In genomic region chr7:5429253-5429856, GRCh38 we compare ENCODE assay signal across 1 cellular context.
TF ChIP-seq lines count a peak whose summit lies in the region.

No MANE protein-coding gene starts in this region.

TF ChIP-seq in HepG2, 621 proteins besides CTCF, POLR2A, EP300 and RAD21 (continued from another document and continues in another):
- TF ChIP-seq TCF12 (IDR thresholded peaks at IDR 0.05) (no peak), TCF12 (CRISPR knock-in tag; IDR thresholded peaks at IDR 0.05) (no peak), NPAS2 (CRISPR knock-in tag; IDR thresholded peaks at IDR 0.05; ENCODE audit: borderline replicate concordance) (peak; percentile 83; the same call in 1 of the 2 replicates), MYNN (CRISPR knock-in tag; IDR thresholded peaks at IDR 0.05; ENCODE audit: low read depth) (no peak), HIVEP1 (CRISPR knock-in tag; IDR thresholded peaks at IDR 0.05) (peak; percentile 46), KLF13 (CRISPR knock-in tag; IDR thresholded peaks at IDR 0.05) (no peak), ATRX (CRISPR knock-in tag; IDR thresholded peaks at IDR 0.05; ENCODE audit: borderline replicate concordance) (no peak), ZNF317 (CRISPR knock-in tag; IDR thresholded peaks at IDR 0.05) (peak; percentile 14; the same call in 1 of the 2 replicates), ZBTB33 (CRISPR knock-in tag; IDR thresholded peaks at IDR 0.05) (0 out of 2 replicates have a peak, but pooled peaks have one; percentile 26), MTERF4 (CRISPR knock-in tag; IDR thresholded peaks at IDR 0.05) (0 out of 2 replicates have a peak, but pooled peaks have one; percentile 32), ZSCAN25 (CRISPR knock-in tag; IDR thresholded peaks at IDR 0.05) (no peak), SRF (IDR thresholded peaks at IDR 0.05; ENCODE audit: low read depth, low read length) (no peak), KLF6 (CRISPR knock-in tag; IDR thresholded peaks at IDR 0.05) (peak; percentile 28; the same call in 1 of the 2 replicates), ISX (CRISPR knock-in tag; conservative IDR thresholded peaks at IDR 0.05) (0 out of 2 replicates have a peak, but pooled peaks have one; percentile 18), SP5 (CRISPR knock-in tag; IDR thresholded peaks at IDR 0.05; ENCODE audit: borderline replicate concordance, low read depth) (peak; percentile 68; the same call in 1 of the 2 replicates), JUNB (CRISPR knock-in tag; IDR thresholded peaks at IDR 0.05; ENCODE audit: borderline replicate concordance) (peak; percentile 46; the same call in 1 of the 2 replicates), ZFP62 (CRISPR knock-in tag; IDR thresholded peaks at IDR 0.05) (no peak), NFE2 (CRISPR knock-in tag; IDR thresholded peaks at IDR 0.05) (0 out of 2 replicates have a peak, but pooled peaks have one; percentile 5), ZSCAN12 (CRISPR knock-in tag; IDR thresholded peaks at IDR 0.05) (no peak), THRA (CRISPR knock-in tag; IDR thresholded peaks at IDR 0.05; ENCODE audit: borderline replicate concordance) (no peak; the same call in 1 of the 2 replicates), HMG20B (CRISPR knock-in tag; conservative IDR thresholded peaks at IDR 0.05) (peak; percentile 75; the same call in 1 of the 2 replicates), SOX6 (IDR thresholded peaks at IDR 0.05) (no peak), SOX6 (CRISPR knock-in tag; IDR thresholded peaks at IDR 0.05) (peak; percentile 90), HMG20A (CRISPR knock-in tag; IDR thresholded peaks at IDR 0.05; ENCODE audit: borderline replicate concordance) (peak; percentile 50; the same call in 1 of the 2 replicates), TCF7 (IDR thresholded peaks at IDR 0.05; ENCODE audit: low read depth) (peak; percentile 46; the same call in 1 of the 2 replicates), ZNF501 (CRISPR knock-in tag; IDR thresholded peaks at IDR 0.05) (peak; percentile 77), MIER3 (CRISPR knock-in tag; IDR thresholded peaks at IDR 0.05; ENCODE audit: borderline replicate concordance) (peak; percentile 63; the same call in 1 of the 2 replicates), ZNF350 (CRISPR knock-in tag; IDR thresholded peaks at IDR 0.05; ENCODE audit: borderline replicate concordance, low read depth) (peak; percentile 76; the same call in 1 of the 2 replicates), RERE (CRISPR knock-in tag; IDR thresholded peaks at IDR 0.05; ENCODE audit: low read depth) (peak; percentile 56; the same call in 1 of the 2 replicates), ZNF629 (CRISPR knock-in tag; conservative IDR thresholded peaks at IDR 0.05) (0 out of 2 replicates have a peak, but pooled peaks have one; percentile 9), NCOA2 (CRISPR knock-in tag; IDR thresholded peaks at IDR 0.05) (peak; percentile 68), FOXP1 (IDR thresholded peaks at IDR 0.05) (no peak), FOXP1 (CRISPR knock-in tag; IDR thresholded peaks at IDR 0.05) (peak; percentile 55; the same call in 1 of the 2 replicates), ZFP1 (CRISPR knock-in tag; IDR thresholded peaks at IDR 0.05) (0 out of 2 replicates have a peak, but pooled peaks have one; percentile 55), FOXO4 (CRISPR knock-in tag; conservative IDR thresholded peaks at IDR 0.05) (0 out of 2 replicates have a peak, but pooled peaks have one; percentile 19), HOXA9 (CRISPR knock-in tag; IDR thresholded peaks at IDR 0.05; ENCODE audit: borderline replicate concordance) (peak; percentile 81), SKIL (CRISPR knock-in tag; IDR thresholded peaks at IDR 0.05; ENCODE audit: borderline replicate concordance) (peak; percentile 75), ZNF607 (CRISPR knock-in tag; IDR thresholded peaks at IDR 0.05; ENCODE audit: borderline replicate concordance) (peak; percentile 16; the same call in 1 of the 2 replicates), RBFOX2 (IDR thresholded peaks at IDR 0.05; ENCODE audit: low read depth, low read length) (peak; percentile 75), MEIS2 (CRISPR knock-in tag; IDR thresholded peaks at IDR 0.05) (peak; percentile 16; the same call in 1 of the 2 replicates), NFE2L2 (IDR thresholded peaks at IDR 0.05; ENCODE audit: low read length) (no peak), ZNF746 (CRISPR knock-in tag; IDR thresholded peaks at IDR 0.05) (peak; percentile 92; the same call in 1 of the 2 replicates), MYC (CRISPR knock-in tag; IDR thresholded peaks at IDR 0.05; ENCODE audit: borderline replicate concordance) (peak; percentile 83), ZNF275 (CRISPR knock-in tag; IDR thresholded peaks at IDR 0.05; ENCODE audit: borderline replicate concordance) (peak; percentile 92; the same call in 1 of the 2 replicates), ASH2L (IDR thresholded peaks at IDR 0.05; ENCODE audit: insufficient read length, low read depth, low read length) (peak; percentile 80), TFE3 (CRISPR knock-in tag; IDR thresholded peaks at IDR 0.05) (peak; percentile 37; the same call in 1 of the 2 replicates), PHF5A (CRISPR knock-in tag; IDR thresholded peaks at IDR 0.05; ENCODE audit: low read depth, unreplicated experiment) (peak; percentile 36)
